ENCODE assay signal across 10 cellular contexts in genomic region chr1:234395297-234395696, GRCh38.
"Had no signal": no experiment of that assay in that cellular context is flagged by ENCODE, and none has a peak within 500 bp of the region (broad histone marks: within the 10 kb centered on the region; RNA-seq: fewer than 3 reads in every experiment).

No MANE protein-coding gene starts in this region.

- H3K4me1 ChIP-seq: tibial artery had no signal

- H3K4me3 ChIP-seq: tibial artery had no signal

- H3K27ac ChIP-seq: tibial artery had no signal

- H3K27ac Mint-ChIP-seq: progenitor cell of endocrine pancreas had no signal

- H3K9me3 ChIP-seq: tibial artery had no signal

- ATAC-seq: esophagus mucosa, right cardiac atrium had no signal

- H3K27me3 Mint-ChIP-seq: naive B cell, progenitor cell of endocrine pancreas had no signal

- H3K27me3 ChIP-seq: tibial artery had no signal

- DNase-seq: activated CD4-positive, CD25-positive, alpha-beta regulatory T cell; amygdala; midbrain; naive B cell; right cardiac atrium; small intestine; T-helper 1 cell; tibial artery had no signal
